Comparison of ENCODE assay signal across 1 cellular context in the genomic region with DNA sequence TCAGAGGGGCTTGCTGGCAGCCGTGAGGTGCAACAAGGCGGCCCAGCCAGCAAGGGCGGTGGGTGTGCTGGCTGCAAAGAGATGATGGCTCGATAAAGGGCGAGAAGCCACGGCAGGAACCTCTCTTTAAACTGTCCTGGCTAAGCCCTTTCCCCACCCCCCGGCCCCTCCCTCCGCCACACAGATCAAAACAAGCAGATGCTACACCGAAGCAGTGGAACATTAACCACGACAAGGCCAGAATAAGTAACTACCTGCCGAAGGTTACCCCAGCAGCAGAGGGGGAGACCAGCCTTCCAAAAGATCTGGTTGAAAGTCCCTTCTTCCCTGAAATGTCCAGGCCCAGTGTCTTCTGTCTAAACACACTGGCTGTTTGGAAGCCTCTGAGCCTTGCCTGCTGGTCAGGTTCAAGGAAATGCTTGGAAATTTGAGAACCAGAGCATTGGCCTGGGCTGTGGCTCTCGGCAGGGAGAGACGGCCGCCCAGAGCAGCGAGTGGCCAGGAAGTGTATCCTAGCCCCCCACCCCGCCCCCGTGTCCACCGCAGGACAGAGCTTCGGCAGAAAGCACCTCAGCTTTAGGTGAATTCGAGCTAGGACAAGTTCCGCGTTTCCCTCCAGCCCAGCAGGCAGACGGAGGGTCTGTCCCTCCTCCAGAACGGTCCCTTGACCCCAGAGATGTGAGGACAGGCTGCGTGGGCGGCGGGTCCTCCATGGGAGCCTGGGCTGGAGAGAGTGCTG.
TF ChIP-seq lines count a peak whose summit lies in the region.

No MANE protein-coding gene starts in this region.

TF ChIP-seq in IMR-90, 13 proteins besides CTCF, POLR2A, EP300 and RAD21 (continued from another document):
- no peak for TF ChIP-seq RFX5 (IDR thresholded peaks at IDR 0.05; ENCODE audit: low read depth, low read length)
- TF ChIP-seq SMC3 (IDR thresholded peaks at IDR 0.05; ENCODE audit: low read depth, low read length), result no peak
- TF ChIP-seq MAFK (IDR thresholded peaks at IDR 0.05; ENCODE audit: low read depth, low read length), result no peak
- TF ChIP-seq, protein P1, sequence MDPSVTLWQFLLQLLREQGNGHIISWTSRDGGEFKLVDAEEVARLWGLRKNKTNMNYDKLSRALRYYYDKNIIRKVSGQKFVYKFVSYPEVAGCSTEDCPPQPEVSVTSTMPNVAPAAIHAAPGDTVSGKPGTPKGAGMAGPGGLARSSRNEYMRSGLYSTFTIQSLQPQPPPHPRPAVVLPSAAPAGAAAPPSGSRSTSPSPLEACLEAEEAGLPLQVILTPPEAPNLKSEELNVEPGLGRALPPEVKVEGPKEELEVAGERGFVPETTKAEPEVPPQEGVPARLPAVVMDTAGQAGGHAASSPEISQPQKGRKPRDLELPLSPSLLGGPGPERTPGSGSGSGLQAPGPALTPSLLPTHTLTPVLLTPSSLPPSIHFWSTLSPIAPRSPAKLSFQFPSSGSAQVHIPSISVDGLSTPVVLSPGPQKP (IDR thresholded peaks at IDR 0.05; ENCODE audit: borderline replicate concordance, low read depth, low read length), result no peak
